ENCODE assay signal across 1 cellular context in genomic region chr16:30010817-30011504, GRCh38.
TF ChIP-seq lines count a peak whose summit lies in the region.

Gene DOC2A, minus strand, starts transcription at chr16:30011027. Its CDS starts 805 bp downstream, at chr16:30010222.

TF ChIP-seq in HEK293, 187 proteins besides CTCF, POLR2A, EP300 and RAD21 (continued from another document and continues in another):
- TF ChIP-seq PRDM10 (tag by site-specific recombination; IDR thresholded peaks at IDR 0.05) (no peak), ZNF302 (tag by site-specific recombination; IDR thresholded peaks at IDR 0.05; ENCODE audit: low read depth) (no peak), ZBTB49 (tag by site-specific recombination; IDR thresholded peaks at IDR 0.05; ENCODE audit: low read depth) (no peak), AEBP2 (tag by site-specific recombination; IDR thresholded peaks at IDR 0.05; ENCODE audit: borderline replicate concordance) (no peak), ZBTB17 (tag by site-specific recombination; IDR thresholded peaks at IDR 0.05) (peak; percentile 99), ZNF221 (tag by site-specific recombination; IDR thresholded peaks at IDR 0.05; ENCODE audit: borderline replicate concordance) (no peak), ZNF433 (tag by site-specific recombination; IDR thresholded peaks at IDR 0.05; ENCODE audit: low read depth) (no peak), ZNF544 (tag by site-specific recombination; IDR thresholded peaks at IDR 0.05) (no peak), ZNF169 (tag by site-specific recombination; IDR thresholded peaks at IDR 0.05) (no peak), ZNF174 (tag by site-specific recombination; IDR thresholded peaks at IDR 0.05) (no peak), ZSCAN30 (tag by site-specific recombination; IDR thresholded peaks at IDR 0.05) (no peak), YY1 (tag by site-specific recombination; IDR thresholded peaks at IDR 0.05) (no peak), ZNF580 (tag by site-specific recombination; IDR thresholded peaks at IDR 0.05) (no peak), SCRT1 (tag by site-specific recombination; IDR thresholded peaks at IDR 0.05; ENCODE audit: borderline replicate concordance) (peak; percentile 95), ZNF704 (tag by site-specific recombination; IDR thresholded peaks at IDR 0.05) (no peak), ZBTB48 (tag by site-specific recombination; IDR thresholded peaks at IDR 0.05) (no peak), ZNF707 (tag by site-specific recombination; IDR thresholded peaks at IDR 0.05) (no peak), RBAK (tag by site-specific recombination; IDR thresholded peaks at IDR 0.05) (no peak), ZNF624 (tag by site-specific recombination; IDR thresholded peaks at IDR 0.05) (no peak), ZNF324 (tag by site-specific recombination; IDR thresholded peaks at IDR 0.05) (no peak), ZNF473 (tag by site-specific recombination; IDR thresholded peaks at IDR 0.05) (no peak), ZNF138 (tag by site-specific recombination; IDR thresholded peaks at IDR 0.05; ENCODE audit: borderline replicate concordance) (no peak), GLI4 (tag by site-specific recombination; IDR thresholded peaks at IDR 0.05) (no peak), SALL2 (tag by site-specific recombination; IDR thresholded peaks at IDR 0.05; ENCODE audit: borderline replicate concordance) (no peak), ZNF513 (tag by site-specific recombination; IDR thresholded peaks at IDR 0.05) (no peak), ZNF292 (tag by site-specific recombination; IDR thresholded peaks at IDR 0.05; ENCODE audit: borderline replicate concordance, low read depth) (no peak), SETDB1 (IDR thresholded peaks at IDR 0.05; ENCODE audit: insufficient read length, low read length) (no peak), ZNF600 (tag by site-specific recombination; IDR thresholded peaks at IDR 0.05) (no peak), ZNF280C (tag by site-specific recombination; IDR thresholded peaks at IDR 0.05) (no peak), ZNF548 (tag by site-specific recombination; IDR thresholded peaks at IDR 0.05) (no peak), ZNF19 (tag by site-specific recombination; IDR thresholded peaks at IDR 0.05; ENCODE audit: low read depth) (no peak), ZBTB26 (tag by site-specific recombination; optimal IDR thresholded peaks at IDR 0.05) (peak; percentile 100), ZBTB11 (tag by site-specific recombination; conservative IDR thresholded peaks at IDR 0.05; ENCODE audit: low read depth) (no peak), ZXDB (tag by site-specific recombination; IDR thresholded peaks at IDR 0.05) (peak; percentile 54; the same call in 1 of the 2 replicates), IKZF3 (tag by site-specific recombination; IDR thresholded peaks at IDR 0.05) (no peak), ZNF658 (tag by site-specific recombination; IDR thresholded peaks at IDR 0.05) (no peak), ZSCAN5A (tag by site-specific recombination; IDR thresholded peaks at IDR 0.05) (no peak), ZNF239 (tag by site-specific recombination; IDR thresholded peaks at IDR 0.05) (no peak), ZNF404 (tag by site-specific recombination; IDR thresholded peaks at IDR 0.05) (no peak), ZBTB21 (tag by site-specific recombination; IDR thresholded peaks at IDR 0.05) (no peak), HOXA7 (CRISPR knock-in tag; IDR thresholded peaks at IDR 0.05; ENCODE audit: borderline replicate concordance) (no peak), ZNF202 (tag by site-specific recombination; IDR thresholded peaks at IDR 0.05; ENCODE audit: borderline replicate concordance) (no peak), ZNF391 (tag by site-specific recombination; IDR thresholded peaks at IDR 0.05; ENCODE audit: borderline replicate concordance, low read depth) (no peak), ZBTB8A (tag by site-specific recombination; IDR thresholded peaks at IDR 0.05) (0 out of 2 replicates have a peak, but pooled peaks have one; percentile 7), ZNF132 (tag by site-specific recombination; IDR thresholded peaks at IDR 0.05; ENCODE audit: borderline replicate concordance) (no peak), ZFP41 (tag by site-specific recombination; IDR thresholded peaks at IDR 0.05; ENCODE audit: borderline replicate concordance) (no peak), ZNF837 (tag by site-specific recombination; IDR thresholded peaks at IDR 0.05) (no peak)
